Comparison of ENCODE assay signal across 1 cellular context in genomic region chr10:87504667-87505365, GRCh38.
TF ChIP-seq lines count a peak whose summit lies in the region.

MINPP1 (plus strand) TSS chr10:87504893; CDS start chr10:87504916, 23 bp downstream.

TF ChIP-seq in HEK293, 187 proteins besides CTCF, POLR2A, EP300 and RAD21 (continued from another document):
- TF ChIP-seq ZNF518A (tag by site-specific recombination; conservative IDR thresholded peaks at IDR 0.05; ENCODE audit: low read depth), result peak; percentile 98
- no peak for TF ChIP-seq ZBTB7A (tag by site-specific recombination; IDR thresholded peaks at IDR 0.05; ENCODE audit: low read depth)
- TF ChIP-seq ZNF37A (tag by site-specific recombination; IDR thresholded peaks at IDR 0.05), result no peak
- peak; percentile 90 for TF ChIP-seq ZBTB26 (tag by site-specific recombination; optimal IDR thresholded peaks at IDR 0.05)
- no peak for TF ChIP-seq SCRT1 (tag by site-specific recombination; IDR thresholded peaks at IDR 0.05; ENCODE audit: borderline replicate concordance)
- TF ChIP-seq ZSCAN23 (tag by site-specific recombination; IDR thresholded peaks at IDR 0.05), result no peak
- 0 out of 2 replicates have a peak, but pooled peaks have one; percentile 70 for TF ChIP-seq ZFHX2 (tag by site-specific recombination; conservative IDR thresholded peaks at IDR 0.05)
- TF ChIP-seq ZNF473 (tag by site-specific recombination; IDR thresholded peaks at IDR 0.05), result no peak
- no peak for TF ChIP-seq BCL11A (tag by site-specific recombination; IDR thresholded peaks at IDR 0.05; ENCODE audit: low read depth)
- TF ChIP-seq ZNF292 (tag by site-specific recombination; IDR thresholded peaks at IDR 0.05; ENCODE audit: borderline replicate concordance, low read depth), result no peak
- TF ChIP-seq ZBTB6 (tag by site-specific recombination; IDR thresholded peaks at IDR 0.05), result peak; percentile 27; the same call in 1 of the 2 replicates
